Comparison of ENCODE assay signal across 9 cellular contexts in the genomic region with DNA sequence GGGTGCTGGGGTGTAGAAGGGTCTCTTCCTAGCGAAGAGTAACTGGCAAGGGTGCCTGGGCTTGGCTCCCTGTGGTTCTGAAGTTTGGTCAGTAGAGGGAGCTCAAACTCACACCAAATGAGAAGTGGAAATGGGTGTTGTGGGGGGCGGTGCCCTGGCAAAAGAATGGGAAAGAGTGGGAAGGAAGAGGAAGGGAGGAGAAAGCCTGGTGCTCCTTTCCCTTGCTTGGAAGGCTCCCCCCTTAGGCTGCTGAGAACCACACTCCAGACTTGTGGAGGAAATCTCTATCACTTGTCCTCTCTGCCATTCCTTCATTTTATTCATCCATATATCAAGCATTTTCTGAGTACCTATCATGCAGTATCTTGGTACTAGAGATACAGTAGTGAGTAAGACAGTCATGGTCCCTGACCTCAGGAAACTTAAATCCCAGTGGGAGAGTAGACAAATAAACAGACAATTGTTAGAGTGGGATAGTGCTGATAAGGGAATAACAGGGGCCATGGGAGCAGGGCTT. TPM values are rescaled to one million over a fixed set of nuclear protein-coding genes. Genes with fewer than 3 reads are reported as not detected.
A peak's percentile ranks its signal among the peaks of the same experiment; 100 is the strongest.
DNase-seq lines count a peak whose midpoint lies in the region; ATAC-seq and TF ChIP-seq lines count a peak whose summit lies in the region.
"Had no signal": no experiment of that assay in that cellular context is flagged by ENCODE, and none has a peak within 500 bp of the region (broad histone marks: within the 10 kb centered on the region; RNA-seq: fewer than 3 reads in every experiment).

No MANE protein-coding gene starts in this region.

- H3K4me3 ChIP-seq in IMR-90 (ENCODE audit: insufficient read depth, low read depth, low read length) (no peak overlapping the region), right atrium auricular region (no peak overlapping the region)

- no peak overlapping the region for H3K56ac ChIP-seq in IMR-90 (ENCODE audit: extremely low read depth, insufficient read depth, low read length)

- dilution Hi-C loops in IMR-90 (cut with HindIII; ENCODE audit: low sequenced_read_pairs, unreplicated experiment), result no loop called here

- no peaks in the 10 kb centered on the region for H3K9me3 Mint-ChIP-seq in progenitor cell of endocrine pancreas (ENCODE audit: low read depth)
- H3K9me3 Mint-ChIP-seq: dendritic cell treated with granulocyte-macrophage colony-stimulating factor and Interleukin-4, amounts not matched to agents 40 ng/mL and 50 ng/mL, for 4 days had no signal

- TF ChIP-seq CTCF in IMR-90 (conservative IDR thresholded peaks at IDR 0.05; ENCODE audit: low read depth, low read length) (peak; percentile 65), right atrium auricular region (IDR thresholded peaks at IDR 0.05) (peak; percentile 86 to 88), progenitor cell of endocrine pancreas (IDR thresholded peaks at IDR 0.05; ENCODE audit: unreplicated experiment) (peak; percentile 73)

- no peak overlapping the region for H2BK15ac ChIP-seq in IMR-90 (ENCODE audit: low read depth, low read length)

- H3K4me2 ChIP-seq in IMR-90 (ENCODE audit: low read depth, low read length), result peak overlapping the region; percentile 23; the same call in 1 of the 2 replicates

- H3K4me3 Mint-ChIP-seq in progenitor cell of endocrine pancreas (ENCODE audit: low read depth), result no peak overlapping the region
- H3K4me3 Mint-ChIP-seq: dendritic cell treated with granulocyte-macrophage colony-stimulating factor and Interleukin-4, amounts not matched to agents 40 ng/mL and 50 ng/mL, for 4 days had no signal

- no peaks in the 10 kb centered on the region for H4K20me1 ChIP-seq in IMR-90 (ENCODE audit: insufficient read depth, low read length)

- peak overlapping the region; percentile 84 for H2AFZ ChIP-seq in IMR-90 (replicated peaks; ENCODE audit: low read length, poor library complexity)

- H3K79me1 ChIP-seq in IMR-90 (ENCODE audit: low read depth in 1 of 2, low read length in 2 of 2), result no peaks in the 10 kb centered on the region

- no peak overlapping the region for H3K4ac ChIP-seq in IMR-90 (ENCODE audit: low read depth, low read length)

- no peak overlapping the region for H2AK5ac ChIP-seq in IMR-90 (ENCODE audit: low read depth, low read length)

- H3K27ac ChIP-seq in IMR-90 (ENCODE audit: insufficient read depth, low read length) (no peak overlapping the region), right atrium auricular region (no peak overlapping the region)

- H4K91ac ChIP-seq in IMR-90 (ENCODE audit: insufficient read depth, low read depth, low read length), result no peak overlapping the region

- no peaks in the 10 kb centered on the region for H3K9me3 ChIP-seq in IMR-90 (ENCODE audit: control insufficient read depth, insufficient read depth, low read length)
- no peaks in the 10 kb centered on the region for H3K9me3 ChIP-seq in right atrium auricular region

- ATAC-seq in IMR-90 (ENCODE audit: low read depth), result peak; percentile 99
- ATAC-seq in GM18858 (IDR thresholded peaks at IDR 0.05; ENCODE audit: unreplicated experiment), result no peak

- H3K27me3 ChIP-seq in IMR-90 (ENCODE audit: control insufficient read depth, insufficient read depth, low read length), result peaks cover 2% of the 10 kb centered on the region; the same call in 1 of the 2 replicates
- no peaks in the 10 kb centered on the region for H3K27me3 ChIP-seq in right atrium auricular region

- no peaks in the 10 kb centered on the region for H3K36me3 Mint-ChIP-seq in progenitor cell of endocrine pancreas (ENCODE audit: insufficient read depth)

- peaks cover 6% of the 10 kb centered on the region for H3K4me1 Mint-ChIP-seq in progenitor cell of endocrine pancreas (ENCODE audit: low read depth)

- H2BK5ac ChIP-seq in IMR-90 (ENCODE audit: low read depth, low read length, poor library complexity, severe bottlenecking), result no peak overlapping the region

- TF ChIP-seq RAD21 in IMR-90 (IDR thresholded peaks at IDR 0.05; ENCODE audit: low read length), result peak; percentile 72

- H2BK120ac ChIP-seq in IMR-90 (ENCODE audit: low read depth, low read length), result no peak overlapping the region

- no peak overlapping the region for H3K14ac ChIP-seq in IMR-90 (replicated peaks; ENCODE audit: low read depth, low read length)

- no peaks in the 10 kb centered on the region for H3K27me3 Mint-ChIP-seq in progenitor cell of endocrine pancreas
- H3K27me3 Mint-ChIP-seq: dendritic cell treated with granulocyte-macrophage colony-stimulating factor and Interleukin-4, amounts not matched to agents 40 ng/mL and 50 ng/mL, for 4 days had no signal

- DNase-seq in DMS153 (lab: John Stamatoyannopoulos, UW) (peak; percentile 13), DMS153 treated with DMSO at 0.1 percent for 48 hours (lab: John Stamatoyannopoulos, UW; ENCODE audit: unreplicated experiment) (no peak), IMR-90 (peak; percentile 69), SHP77 (lab: John Stamatoyannopoulos, UW) (peak; percentile 82 to 89), amygdala (lab: John Stamatoyannopoulos, UW) (peak in 37 of 56 donors; percentile 8 to 72 (median 28)), right atrium auricular region (ENCODE audit: low spot score) (peak; percentile 81), progenitor cell of endocrine pancreas (ENCODE audit: low spot score, unreplicated experiment) (peak; percentile 48)

- H3K27ac Mint-ChIP-seq in progenitor cell of endocrine pancreas, result no peak overlapping the region
- H3K27ac Mint-ChIP-seq: dendritic cell treated with granulocyte-macrophage colony-stimulating factor and Interleukin-4, amounts not matched to agents 40 ng/mL and 50 ng/mL, for 4 days had no signal

- intact Hi-C loops in IMR-90 (cut with micrococcal nuclease), result loop anchor here (1.0 to 2.0 kb wide), 2 partner anchors 262 to 347 kb away; no protein-coding TSS in a partner anchor

- H3K4me1 ChIP-seq in IMR-90 (ENCODE audit: control insufficient read depth, insufficient read depth, low read length) (no peaks in the 10 kb centered on the region), right atrium auricular region (peaks cover 0 to 7% of the 10 kb centered on the region in 2 donors)

- no peak overlapping the region for H2BK20ac ChIP-seq in IMR-90 (ENCODE audit: low read depth, low read length)

- peak overlapping the region; percentile 2 to 60; a peak in 2 of 4 replicates for H4K8ac ChIP-seq in IMR-90 (ENCODE audit: low read depth in 2 of 2, low read length in 2 of 2)

- CTCF ChIA-PET in IMR-90 (lab: Yijun Ruan, JAX), result interaction anchor here (0.5 to 2.4 kb wide), 7 partner anchors 9 to 260 kb away, joined by 3 to 13 read pairs (median 5); partner anchors contain the start of genes CD14 and SLC4A9

- H3K9me1 ChIP-seq in IMR-90 (ENCODE audit: insufficient read depth, low read length), result no peaks in the 10 kb centered on the region

- no peak overlapping the region for H2AK9ac ChIP-seq in IMR-90 (replicated peaks; ENCODE audit: low read depth, low read length, poor library complexity)

- in situ Hi-C loops in IMR-90 (cut with MboI; ENCODE audit: low sequenced_read_pairs), result loop anchor here (25.0 kb wide), 1 partner anchor 586 kb away; the partner anchor contains the start of gene PSD2

- TF ChIP-seq POLR2A in IMR-90 (IDR thresholded peaks at IDR 0.05; ENCODE audit: low read depth, low read length), result no peak

- no TSS peak for BruUV-seq in IMR-90 (replicated peaks; lab: Mats Ljungman, UMichigan)

- H4K5ac ChIP-seq in IMR-90 (ENCODE audit: low read depth, low read length), result no peak overlapping the region

- H3K23ac ChIP-seq in IMR-90 (ENCODE audit: low read depth, low read length), result no peak overlapping the region

- H3K36me3 ChIP-seq in IMR-90 (ENCODE audit: control insufficient read depth, insufficient read depth, low read length) (no peaks in the 10 kb centered on the region), right atrium auricular region (no peaks in the 10 kb centered on the region)

- H3K18ac ChIP-seq in IMR-90 (ENCODE audit: low read depth, low read length), result no peak overlapping the region

- no CpG with 5 or more reads among the region's 2 CpGs for WGBS in IMR-90 (ENCODE audit: extremely low coverage in 2 of 2, insufficient read length in 1 of 2), 2 experiments

- POLR2A ChIA-PET in IMR-90 (lab: Charles Lee; ENCODE audit: unreplicated experiment), result no interaction called here

- H3K9ac ChIP-seq in IMR-90 (ENCODE audit: low read depth, low read length), result no peak overlapping the region

TF ChIP-seq in IMR-90, 13 proteins besides CTCF, POLR2A, EP300 and RAD21:
- no peak for TF ChIP-seq RFX5 (IDR thresholded peaks at IDR 0.05; ENCODE audit: low read depth, low read length)
- TF ChIP-seq MAZ (IDR thresholded peaks at IDR 0.05; ENCODE audit: borderline replicate concordance, low read depth, low read length), result peak; percentile 51; the same call in 1 of the 2 replicates
- TF ChIP-seq SMC3 (IDR thresholded peaks at IDR 0.05; ENCODE audit: low read depth, low read length), result peak; percentile 55
TF ChIP-seq in IMR-90: peak in this region for 2.

RNA-seq across cellular contexts. Expression of gene SLC4A9, which starts 13.0 kb away (rescaled TPM):
- total RNA-seq in IMR-90 (2012; rRNA removed) (not detected in 2 replicates), right atrium auricular region (not detected), progenitor cell of endocrine pancreas (0.31 and 0.58 TPM in 2 replicates)
- polyA plus RNA-seq in IMR-90 (2012; rRNA removed), result not detected in 2 replicates
- not detected in 2 replicates for polyA plus RNA-seq in IMR-90 (2012; cell fraction: cytosol; rRNA removed)
- 0.05 and 0.19 TPM in 2 replicates for polyA plus RNA-seq in IMR-90 (2012; cell fraction: nucleus; rRNA removed; ENCODE audit: low replicate concordance)

RNA-seq across cellular contexts. Expression of gene HBEGF, which starts 26.6 kb away (rescaled TPM):
- 18.8 and 26.9 TPM in 2 replicates for total RNA-seq in IMR-90 (2012; rRNA removed)
- 36.1 and 48.7 TPM in 2 replicates for polyA plus RNA-seq in IMR-90 (2012; rRNA removed)
- 31.0 and 54.1 TPM in 2 replicates for polyA plus RNA-seq in IMR-90 (2012; cell fraction: cytosol; rRNA removed)
- 41.9 and 95.5 TPM in 2 replicates for polyA plus RNA-seq in IMR-90 (2012; cell fraction: nucleus; rRNA removed; ENCODE audit: low replicate concordance)
- total RNA-seq in right atrium auricular region, result 10 to 100 TPM; 32.2 to 60.7 TPM
- 0.84 and 1.3 TPM in 2 replicates for total RNA-seq in progenitor cell of endocrine pancreas

RNA-seq across cellular contexts. Expression of gene ANKHD1, which starts 28.6 kb away (rescaled TPM):
- total RNA-seq in IMR-90 (2012; rRNA removed) (36.7 and 46.4 TPM in 2 replicates), right atrium auricular region (10 to 100 TPM; 50.4 to 58.6 TPM), progenitor cell of endocrine pancreas (115 and 117 TPM in 2 replicates)
- polyA plus RNA-seq in IMR-90 (2012; rRNA removed), result 29.1 and 32.1 TPM in 2 replicates
- 10.5 and 11.1 TPM in 2 replicates for polyA plus RNA-seq in IMR-90 (2012; cell fraction: cytosol; rRNA removed)
- 33.6 and 94.7 TPM in 2 replicates for polyA plus RNA-seq in IMR-90 (2012; cell fraction: nucleus; rRNA removed; ENCODE audit: low replicate concordance)
